ENCODE assay signal across 13 cellular contexts in the genomic region with DNA sequence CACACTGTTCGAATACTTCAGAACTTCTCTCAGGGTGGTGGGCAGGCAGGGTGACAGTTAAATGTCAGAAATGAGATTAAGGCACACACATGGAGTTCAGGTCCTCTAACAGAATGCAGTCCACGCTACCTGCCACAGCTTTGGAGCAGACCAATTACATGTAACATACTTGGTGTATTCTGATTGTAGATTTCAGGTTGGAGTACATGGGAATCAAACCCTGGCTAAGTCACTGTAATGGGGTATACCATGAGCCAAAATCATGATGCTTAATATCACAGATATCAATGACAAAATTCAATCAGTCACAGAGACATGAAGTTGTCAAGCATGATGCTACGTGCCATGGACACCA. TPM values are rescaled to one million over a fixed set of nuclear protein-coding genes. Genes with fewer than 3 reads are reported as not detected.
DNase-seq lines count a peak whose midpoint lies in the region; ATAC-seq, FAIRE-seq and TF ChIP-seq lines count a peak whose summit lies in the region.
"Had no signal": no experiment of that assay in that cellular context is flagged by ENCODE, and none has a peak within 500 bp of the region (broad histone marks: within the 10 kb centered on the region; RNA-seq: fewer than 3 reads in every experiment).

No MANE protein-coding gene starts in this region.

- FAIRE-seq in endothelial cell of umbilical vein (lab: Jason Lieb, UNC) = no peak
- FAIRE-seq: A204.1 had no signal

- H3K4me3 ChIP-seq in cardiac muscle cell (no peak overlapping the region), endothelial cell of umbilical vein (replicated peaks in 1 of 3; ENCODE audit: insufficient read depth in 1 of 3, low read depth in 1 of 3, low read length in 3 of 3) (no peak overlapping the region), vagina (no peak overlapping the region)
- H3K4me3 ChIP-seq: SJCRH30 had no signal

- H3K27ac Mint-ChIP-seq in nephron = peak overlapping the region; percentile 56 to 92 (median 62)

- H3K9me1 ChIP-seq in endothelial cell of umbilical vein (replicated peaks; ENCODE audit: control insufficient read depth, extremely low read depth, insufficient read depth, low read length) = no peaks in the 10 kb centered on the region

- H3K27ac ChIP-seq in cardiac muscle cell (peak overlapping the region; percentile 88), endothelial cell of umbilical vein (ENCODE audit: insufficient read depth, low read depth, low read length) (peak overlapping the region; percentile 64), vagina (peak overlapping the region; percentile 68)
- H3K27ac ChIP-seq: SJCRH30, VCaP had no signal

- peak overlapping the region; percentile 71 for H3K9ac ChIP-seq in endothelial cell of umbilical vein (replicated peaks; ENCODE audit: extremely low read depth, insufficient read depth, low read length)

- H3K36me3 Mint-ChIP-seq in nephron (ENCODE audit: low read depth) = no peaks in the 10 kb centered on the region

- no peak for TF ChIP-seq CTCF in cardiac muscle cell (IDR thresholded peaks at IDR 0.05; ENCODE audit: low read depth, low read length)
- no peak for TF ChIP-seq CTCF in endothelial cell of umbilical vein (IDR thresholded peaks at IDR 0.05; ENCODE audit: extremely low read depth in 1 of 2, insufficient read depth in 1 of 2, low read depth in 1 of 2, low read length in 2 of 2)
- TF ChIP-seq CTCF in nephron (IDR thresholded peaks at IDR 0.05; ENCODE audit: unreplicated experiment in 3 of 3) = no peak
- no peak for TF ChIP-seq CTCF in vagina (IDR thresholded peaks at IDR 0.05)

- POLR2A ChIA-PET in endothelial cell of umbilical vein (lab: Charles Lee) = no interaction called here

- H3K4me1 Mint-ChIP-seq in nephron = peaks cover 40% of the 10 kb centered on the region

- CTCF ChIA-PET in endothelial cell of umbilical vein (lab: Charles Lee) = interaction anchor here (0.7 to 1.5 kb wide), 14 partner anchors 9 to 1553 kb away, joined by 3 to 21 read pairs (median 4); no protein-coding TSS in a partner anchor

- TF ChIP-seq POLR2A in endothelial cell of umbilical vein (IDR thresholded peaks at IDR 0.05; ENCODE audit: low read depth, low read length) (no peak), vagina (IDR thresholded peaks at IDR 0.05) (no peak)

- H2AFZ ChIP-seq in endothelial cell of umbilical vein (ENCODE audit: low read depth, low read length) = peak overlapping the region; percentile 5

- BruUV-seq in endothelial cell of umbilical vein (replicated peaks; lab: Mats Ljungman, UMichigan) = no TSS peak

- intact Hi-C loops in cardiac septum (cut with DNase I) (no loop called here), endothelial cell of umbilical vein (cut with micrococcal nuclease) (no loop called here), vagina (cut with DNase I) (no loop called here)

- H3K79me2 ChIP-seq in endothelial cell of umbilical vein (ENCODE audit: control insufficient read depth, insufficient read depth, low read length) = peaks cover 4% of the 10 kb centered on the region

- H3K9me3 ChIP-seq in cardiac muscle cell (ENCODE audit: low read depth) (no peaks in the 10 kb centered on the region), endothelial cell of umbilical vein (replicated peaks; ENCODE audit: control insufficient read depth, insufficient read depth, low read length) (no peaks in the 10 kb centered on the region), vagina (no peaks in the 10 kb centered on the region)
- H3K9me3 ChIP-seq: SJCRH30 had no signal

- H3K4me1 ChIP-seq in cardiac muscle cell (ENCODE audit: low read depth) (peaks cover 66% of the 10 kb centered on the region), endothelial cell of umbilical vein (ENCODE audit: control insufficient read depth, extremely low read depth, insufficient read depth, low read length) (peaks cover 57% of the 10 kb centered on the region), vagina (peaks cover 17% of the 10 kb centered on the region)
- H3K4me1 ChIP-seq: SJCRH30 had no signal

- H3K36me3 ChIP-seq in cardiac muscle cell (no peaks in the 10 kb centered on the region), endothelial cell of umbilical vein (ENCODE audit: control insufficient read depth in 2 of 2, extremely low read depth in 1 of 2, insufficient read depth in 2 of 2, low read length in 2 of 2) (no peaks in the 10 kb centered on the region), vagina (no peaks in the 10 kb centered on the region)

- no peaks in the 10 kb centered on the region for H3K27me3 Mint-ChIP-seq in nephron (ENCODE audit: low read depth)

- no peaks in the 10 kb centered on the region for H3K9me3 Mint-ChIP-seq in nephron

- peak in 1 of 2 donors; percentile 61 for DNase-seq in cardiac muscle cell (ENCODE audit: low read depth in 1 of 2, low spot score in 1 of 2)
- no peak for DNase-seq in cardiac septum (ENCODE audit: low spot score)
- no peak for DNase-seq in endothelial cell of umbilical vein (ENCODE audit: low read depth, low spot score)
- no peak for DNase-seq in vagina (ENCODE audit: extremely low spot score in 2 of 2)
- no peak for DNase-seq in islet precursor cell
- DNase-seq: mammary epithelial cell, NCI-H526, SJCRH30 had no signal

- ATAC-seq in HG03280 (IDR thresholded peaks at IDR 0.05; ENCODE audit: unreplicated experiment) (no peak), GM19351 (IDR thresholded peaks at IDR 0.05; ENCODE audit: unreplicated experiment) (no peak)

- dilution Hi-C loops in endothelial cell of umbilical vein (cut with MboI; ENCODE audit: extremely low pct_ligation_motif_present, low sequenced_read_pairs) = no loop called here

- no peaks in the 10 kb centered on the region for H4K20me1 ChIP-seq in endothelial cell of umbilical vein (replicated peaks; ENCODE audit: control insufficient read depth, extremely low read depth, insufficient read depth, low read length)

- no peak overlapping the region for H3K4me3 Mint-ChIP-seq in nephron

- H3K27me3 ChIP-seq in cardiac muscle cell = no peaks in the 10 kb centered on the region
- H3K27me3 ChIP-seq in endothelial cell of umbilical vein (ENCODE audit: control insufficient read depth in 2 of 2, insufficient read depth in 2 of 2, low read length in 2 of 2) = no peaks in the 10 kb centered on the region
- H3K27me3 ChIP-seq in vagina = no peaks in the 10 kb centered on the region
- H3K27me3 ChIP-seq: SJCRH30 had no signal

- peak overlapping the region; percentile 74 for H3K4me2 ChIP-seq in endothelial cell of umbilical vein (ENCODE audit: insufficient read depth, low read length)

TF ChIP-seq in endothelial cell of umbilical vein, 7 proteins besides CTCF, POLR2A, EP300 and RAD21:
- TF ChIP-seq GATA2 (IDR thresholded peaks at IDR 0.05; ENCODE audit: insufficient read depth, insufficient read length, low read depth, low read length) = no peak
- no peak for TF ChIP-seq JUN (IDR thresholded peaks at IDR 0.05; ENCODE audit: borderline replicate concordance, insufficient read depth, insufficient read length, low read depth)
- TF ChIP-seq POLR2AphosphoS5 (IDR thresholded peaks at IDR 0.05; ENCODE audit: insufficient read depth, low read depth, low read length) = no peak
- TF ChIP-seq MAX (IDR thresholded peaks at IDR 0.05; ENCODE audit: insufficient read depth, insufficient read length) = no peak
- TF ChIP-seq FOS (IDR thresholded peaks at IDR 0.05; ENCODE audit: borderline replicate concordance, insufficient read depth, low read length) = no peak
- TF ChIP-seq EZH2 (IDR thresholded peaks at IDR 0.05; ENCODE audit: borderline replicate concordance, low read depth, low read length, severe bottlenecking) = no peak
- TF ChIP-seq MYC (IDR thresholded peaks at IDR 0.05; ENCODE audit: low read depth, low read length) = no peak
TF ChIP-seq in endothelial cell of umbilical vein: peak in this region for 0.

RNA-seq across cellular contexts. Expression of gene MEF2C, which starts 48.9 kb away (rescaled TPM):
- total RNA-seq in cardiac muscle cell (95.3 and 175 TPM in 2 replicates), cardiac septum (64.6 TPM), endothelial cell of umbilical vein (58.3 and 67.7 TPM in 2 replicates), vagina (22.3 TPM)
- polyA plus RNA-seq in cardiac muscle cell (107 and 137 TPM in 2 replicates), endothelial cell of umbilical vein (16.1 and 21.2 TPM in 2 replicates)
- polyA plus RNA-seq in endothelial cell of umbilical vein (2011; cell fraction: cytosol; rRNA removed) = 13.3 and 14.3 TPM in 2 replicates
- 25.1 and 28.5 TPM in 2 replicates for polyA plus RNA-seq in endothelial cell of umbilical vein (2011; cell fraction: nucleus; rRNA removed)
- polyA plus RNA-seq in endothelial cell of umbilical vein (2012) = 15.1 and 19.4 TPM in 2 replicates
- polyA minus RNA-seq in endothelial cell of umbilical vein = 73.3 and 86.9 TPM in 2 replicates
- not detected for polyA minus RNA-seq in endothelial cell of umbilical vein (2011; cell fraction: cytosol; rRNA and poly(A)+ RNA removed)
- polyA minus RNA-seq in endothelial cell of umbilical vein (2011; cell fraction: nucleus; rRNA and poly(A)+ RNA removed) = 155 and 171 TPM in 2 replicates
- polyA plus RNA-seq: mammary epithelial cell had no signal
